In genomic region chr12:81759215-81759991, GRCh38 we compare ENCODE assay signal across 8 cellular contexts. TPM values are rescaled to one million over a fixed set of nuclear protein-coding genes. Genes with fewer than 3 reads are reported as not detected.
DNase-seq lines count a peak whose midpoint lies in the region; ATAC-seq lines count a peak whose summit lies in the region.

PPFIA2 (minus strand) TSS chr12:81759350.

- DNase-seq in Caki2 (ENCODE audit: low read depth) (peak; percentile 52), NCI-H146 (lab: John Stamatoyannopoulos, UW) (peak; percentile 90), head of caudate nucleus (peak; percentile 29 to 88 (median 66)), nucleus accumbens (lab: John Stamatoyannopoulos, UW) (peak in 53 of 56 donors; percentile 12 to 83 (median 54))
- DNase-seq in activated naive CD4-positive, alpha-beta T cell treated with anti-CD3 and anti-CD28 coated beads, Interleukin-2, amount 50 U/mL, for 16 hours, result peak; percentile 11

- in situ Hi-C loops in Caki2 (cut with HindIII; ENCODE audit: low pct_unique_long_range_greater_than_20kb, low sequenced_read_pairs), result no loop called here

- ATAC-seq in HG03565 (IDR thresholded peaks at IDR 0.05; ENCODE audit: unreplicated experiment) (no peak), HG02798 (IDR thresholded peaks at IDR 0.05; ENCODE audit: poor library complexity, unreplicated experiment) (no peak), GM18870 (IDR thresholded peaks at IDR 0.05; ENCODE audit: unreplicated experiment) (no peak)

- intact Hi-C loops in head of caudate nucleus (cut with DNase I), result no loop called here

RNA-seq across cellular contexts. Expression of gene PPFIA2, which starts in this region (rescaled TPM):
- total RNA-seq in Caki2 (2014; rRNA removed; shearing (Covaris generic); ENCODE audit: low replicate concordance), result 0.10 TPM in 1 of 2 replicates, not detected in the other

Comparison
In these comparisons a context has a peak if more than half of its experiments do, and no peak if none do; other contexts are left out.
1. Peak in DNase-seq in Caki2; RNA of the gene not detected or under 1 TPM.
2. DNase-seq: peak in every context shown above with its lines; median percentile 90 in NCI-H146; 66 in head of caudate nucleus; 54 in nucleus accumbens; 52 in Caki2; 11 in activated naive CD4-positive, alpha-beta T cell treated with anti-CD3 and anti-CD28 coated beads, Interleukin-2, amount 50 U/mL, for 16 hours.